Comparison of ENCODE assay signal across 22 cellular contexts in the genomic region with DNA sequence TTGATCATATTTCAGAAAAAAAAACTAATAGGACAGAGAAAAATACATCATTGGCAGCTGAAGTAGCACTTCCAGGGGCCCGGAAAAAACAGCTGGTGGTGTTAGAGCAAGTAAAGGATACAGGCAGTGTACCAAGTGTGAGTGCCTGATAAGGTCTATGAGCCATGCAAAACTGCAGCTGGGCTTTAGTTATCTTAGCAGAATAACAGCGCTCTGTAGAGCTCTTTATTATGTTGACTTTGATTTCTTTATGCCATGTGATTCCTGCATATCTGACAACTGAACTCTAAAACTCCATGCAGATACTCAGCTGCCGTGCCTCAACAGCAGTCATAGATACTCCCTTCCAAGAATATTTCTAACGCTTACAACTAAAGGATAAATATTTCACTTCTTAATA.
"Had no signal": no experiment of that assay in that cellular context is flagged by ENCODE, and none has a peak within 500 bp of the region (broad histone marks: within the 10 kb centered on the region; RNA-seq: fewer than 3 reads in every experiment).

No MANE protein-coding gene starts in this region.

- ATAC-seq: heart right ventricle; naive thymus-derived CD8-positive, alpha-beta T cell; pancreas; right lobe of liver; stimulated activated naive B cell treated with anti-CD40 and anti-IgM and Interleukin-4, amounts not matched to agents 10 μg/mL and 1 μg/mL and 100 μg/mL, for 72 hours; stimulated activated naive CD8-positive, alpha-beta T cell treated with anti-CD3 and anti-CD28 coated beads, Interleukin-15, Interleukin-2, amounts not matched to agents 100 U/mL and 50 U/mL, for 24 hours had no signal

- H3K27me3 ChIP-seq: heart right ventricle, pancreas, right atrium auricular region, right lobe of liver, stomach, testis, tibial artery, uterus had no signal

- H3K36me3 ChIP-seq: heart right ventricle, left ventricle myocardium inferior, pancreas, right atrium auricular region, right lobe of liver, stomach, tibial artery, uterus had no signal

- FAIRE-seq: islet of Langerhans, kidney, pancreas had no signal

- H3K4me3 ChIP-seq: heart right ventricle, left ventricle myocardium inferior, pancreas, right atrium auricular region, right lobe of liver, stomach, testis, tibial artery, uterus had no signal

- H3K4me1 ChIP-seq: heart right ventricle, left ventricle myocardium inferior, pancreas, right atrium auricular region, right lobe of liver, stomach, testis, tibial artery, uterus had no signal

- H3K9me3 ChIP-seq: left ventricle myocardium inferior, pancreas, right atrium auricular region, right lobe of liver, stomach, testis, tibial artery, uterus had no signal

- DNase-seq: heart right ventricle; hippocampal formation; immature natural killer cell; kidney; left ventricle myocardium inferior; midbrain; naive thymus-derived CD8-positive, alpha-beta T cell; nucleus accumbens; pancreas; right lobe of liver; stimulated activated CD4-positive, alpha-beta T cell treated with anti-CD3 and anti-CD28 coated beads, Interleukin-12 subunit alpha, Interleukin-12 subunit beta, amount 100 ng/mL, for 4 hours; stimulated activated CD4-positive, alpha-beta T cell treated with anti-CD3 and anti-CD28 coated beads, Interleukin-15, amount 100 ng/mL, for 24 hours; stimulated activated CD4-positive, alpha-beta T cell treated with anti-CD3 and anti-CD28 coated beads, Interleukin-2, amount 100 ng/mL, for 24 hours; stimulated activated CD4-positive, alpha-beta T cell treated with anti-CD3 and anti-CD28 coated beads, Interleukin-4, amount 100 ng/mL, for 1 hour; stimulated activated naive B cell treated with anti-CD40 and anti-IgM and Interleukin-4, amounts not matched to agents 10 μg/mL and 1 μg/mL and 100 μg/mL, for 72 hours; stimulated activated naive CD8-positive, alpha-beta T cell treated with anti-CD3 and anti-CD28 coated beads, Interleukin-15, Interleukin-2, amounts not matched to agents 100 U/mL and 50 U/mL, for 24 hours; stomach; testis; tibial artery; uterus had no signal

- H3K27ac ChIP-seq: heart right ventricle, left ventricle myocardium inferior, pancreas, right atrium auricular region, right lobe of liver, stomach, testis, tibial artery, uterus had no signal
